In genomic region chr1:19645544-19646252, GRCh38 we compare ENCODE assay signal across 8 cellular contexts. TPM values are rescaled to one million over a fixed set of nuclear protein-coding genes. Genes with fewer than 3 reads are reported as not detected.
DNase-seq lines count a peak whose midpoint lies in the region; TF ChIP-seq lines count a peak whose summit lies in the region.

No MANE protein-coding gene starts in this region.

- H3K4me3 ChIP-seq in GM23248 (peak overlapping the region; percentile 96), right atrium auricular region (peak overlapping the region; percentile 51 to 78), sigmoid colon (peak overlapping the region; percentile 75 to 89 (median 84))

- H3K9me3 ChIP-seq in GM23248 (ENCODE audit: low read depth): no peaks in the 10 kb centered on the region
- no peaks in the 10 kb centered on the region for H3K9me3 ChIP-seq in right atrium auricular region
- no peaks in the 10 kb centered on the region for H3K9me3 ChIP-seq in sigmoid colon

- H3K4me2 ChIP-seq in GM23248 (ENCODE audit: unreplicated experiment): peak overlapping the region; percentile 91

- peaks cover 33% of the 10 kb centered on the region for H3K4me1 Mint-ChIP-seq in activated T-helper 1 cell treated with anti-CD3 and anti-CD28 coated beads, Interleukin-12 subunit alpha, Interleukin-12 subunit beta, Interleukin-2, Interleukin-4 antibody, amounts not matched to agents 30 ng/mL and 10 ng/mL and 1 ng/mL, durations not matched to agents 14 hours and 24 hours and 36 hours (ENCODE audit: low read depth)

- H3K4me3 Mint-ChIP-seq in activated T-helper 1 cell treated with anti-CD3 and anti-CD28 coated beads, Interleukin-12 subunit alpha, Interleukin-12 subunit beta, Interleukin-2, Interleukin-4 antibody, amounts not matched to agents 30 ng/mL and 10 ng/mL and 1 ng/mL, durations not matched to agents 14 hours and 24 hours and 36 hours: peak overlapping the region; percentile 94

- 6 to 8% methylated on average over 23 to 24 of the region's 24 CpGs for WGBS in GM23248 (ENCODE audit: low coverage in 1 of 2, low lambda C conversion rate in 2 of 2, missing lambda C conversion rate in 2 of 2), 2 experiments
- WGBS in sigmoid colon, 2 donors: 10 to 43% methylated on average over 24 of the region's 24 CpGs

- H3K9me2 ChIP-seq in GM23248 (ENCODE audit: insufficient read depth): no peaks in the 10 kb centered on the region

- peak overlapping the region; percentile 67; the same call in 1 of the 2 replicates for H2AFZ ChIP-seq in GM23248

- no peaks in the 10 kb centered on the region for H3K27me3 ChIP-seq in GM23248 (replicated peaks; ENCODE audit: insufficient read depth)
- H3K27me3 ChIP-seq in right atrium auricular region: no peaks in the 10 kb centered on the region
- H3K27me3 ChIP-seq in sigmoid colon: no peaks in the 10 kb centered on the region

- H3K36me3 Mint-ChIP-seq in activated T-helper 1 cell treated with anti-CD3 and anti-CD28 coated beads, Interleukin-12 subunit alpha, Interleukin-12 subunit beta, Interleukin-2, Interleukin-4 antibody, amounts not matched to agents 30 ng/mL and 10 ng/mL and 1 ng/mL, durations not matched to agents 14 hours and 24 hours and 36 hours (ENCODE audit: low read depth): no peaks in the 10 kb centered on the region

- DNase-seq in GM23248 (peak; percentile 71), right atrium auricular region (ENCODE audit: low spot score) (no peak), sigmoid colon (no peak), ACHN (no peak), AML-193 (lab: John Stamatoyannopoulos, UW) (no peak), NCI-H2227 treated with DMSO at 0.1 percent for 48 hours (lab: John Stamatoyannopoulos, UW) (no peak), NCI-H1092 (lab: John Stamatoyannopoulos, UW) (no peak)
- DNase-seq in activated T-helper 1 cell treated with anti-CD3 and anti-CD28 coated beads, Interleukin-12 subunit alpha, Interleukin-12 subunit beta, Interleukin-2, Interleukin-4 antibody, amounts not matched to agents 30 ng/mL and 10 ng/mL and 1 ng/mL, durations not matched to agents 14 hours and 24 hours and 36 hours (ENCODE audit: low spot score): no peak

- in situ Hi-C loops in GM23248 (cut with MboI) (loop anchor here (5.0 to 10.0 kb wide), 2 partner anchors 158 to 251 kb away; partner anchors contain the start of gene CAPZB), ACHN (cut with HindIII; ENCODE audit: low pct_ligation_motif_present, low pct_unique_long_range_greater_than_20kb, low sequenced_read_pairs) (no loop called here)

- no peaks in the 10 kb centered on the region for H4K20me1 ChIP-seq in GM23248 (ENCODE audit: insufficient read depth)

- no peak for TF ChIP-seq EP300 in sigmoid colon (IDR thresholded peaks at IDR 0.05)

- H3F3A ChIP-seq in GM23248 (ENCODE audit: insufficient read depth): peaks cover 24% of the 10 kb centered on the region

- H3K4me1 ChIP-seq in GM23248 (ENCODE audit: insufficient read depth): peaks cover 28% of the 10 kb centered on the region
- H3K4me1 ChIP-seq in right atrium auricular region: peaks cover 0 to 64% of the 10 kb centered on the region in 2 donors
- peaks cover 0 to 65% (median 51%) of the 10 kb centered on the region in 4 donors for H3K4me1 ChIP-seq in sigmoid colon

- H3K9me3 Mint-ChIP-seq in activated T-helper 1 cell treated with anti-CD3 and anti-CD28 coated beads, Interleukin-12 subunit alpha, Interleukin-12 subunit beta, Interleukin-2, Interleukin-4 antibody, amounts not matched to agents 30 ng/mL and 10 ng/mL and 1 ng/mL, durations not matched to agents 14 hours and 24 hours and 36 hours: no peaks in the 10 kb centered on the region

- H3K36me3 ChIP-seq in GM23248 (ENCODE audit: low read depth) (no peaks in the 10 kb centered on the region), right atrium auricular region (no peaks in the 10 kb centered on the region), sigmoid colon (no peaks in the 10 kb centered on the region)

- peak overlapping the region; percentile 90 for H3K9ac ChIP-seq in GM23248

- peak overlapping the region; percentile 53 for H3K27ac ChIP-seq in GM23248
- H3K27ac ChIP-seq in right atrium auricular region: peak overlapping the region; percentile 81 to 92
- peak overlapping the region; percentile 93 to 97 (median 94) for H3K27ac ChIP-seq in sigmoid colon

- peaks cover 24% of the 10 kb centered on the region for H3K27me3 Mint-ChIP-seq in activated T-helper 1 cell treated with anti-CD3 and anti-CD28 coated beads, Interleukin-12 subunit alpha, Interleukin-12 subunit beta, Interleukin-2, Interleukin-4 antibody, amounts not matched to agents 30 ng/mL and 10 ng/mL and 1 ng/mL, durations not matched to agents 14 hours and 24 hours and 36 hours (ENCODE audit: insufficient read depth)

- intact Hi-C loops in activated T-helper 1 cell treated with anti-CD3 and anti-CD28 coated beads, Interleukin-12 subunit alpha, Interleukin-12 subunit beta, Interleukin-2, Interleukin-4 antibody, amounts not matched to agents 30 ng/mL and 10 ng/mL and 1 ng/mL, durations not matched to agents 14 hours and 24 hours and 36 hours (cut with micrococcal nuclease): loop anchor here (2.0 kb wide), 2 partner anchors 39 to 255 kb away; no protein-coding TSS in a partner anchor
- intact Hi-C loops in sigmoid colon (cut with DNase I): loop anchor here (2.0 to 5.0 kb wide), 2 partner anchors 161 to 393 kb away; partner anchors contain the start of genes CAPZB, EMC1 and MRTO4

- peaks cover 69% of the 10 kb centered on the region for H3K79me2 ChIP-seq in GM23248 (ENCODE audit: insufficient read depth)

- no peak for TF ChIP-seq POLR2A in sigmoid colon (IDR thresholded peaks at IDR 0.05)

- peak overlapping the region; percentile 52 for H3K27ac Mint-ChIP-seq in activated T-helper 1 cell treated with anti-CD3 and anti-CD28 coated beads, Interleukin-12 subunit alpha, Interleukin-12 subunit beta, Interleukin-2, Interleukin-4 antibody, amounts not matched to agents 30 ng/mL and 10 ng/mL and 1 ng/mL, durations not matched to agents 14 hours and 24 hours and 36 hours

- TF ChIP-seq CTCF in right atrium auricular region (IDR thresholded peaks at IDR 0.05) (no peak), sigmoid colon (IDR thresholded peaks at IDR 0.05) (no peak)

RNA-seq across cellular contexts. Expression of gene NBL1, which starts 1.6 kb away (rescaled TPM):
- 201 and 290 TPM in 2 replicates for total RNA-seq in GM23248 (2014; rRNA removed; shearing (Covaris generic))
- 239 and 259 TPM in 2 replicates for polyA plus RNA-seq in GM23248 (2016; fragmentation: Nextera tagmentation; extraction: Ambion mirVana)
- 53.0 and 55.5 TPM in 2 replicates for total RNA-seq in activated T-helper 1 cell treated with anti-CD3 and anti-CD28 coated beads, Interleukin-12 subunit alpha, Interleukin-12 subunit beta, Interleukin-2, Interleukin-4 antibody, amounts not matched to agents 30 ng/mL and 10 ng/mL and 1 ng/mL, durations not matched to agents 14 hours and 24 hours and 36 hours
- 10 to 100 TPM; 19.5 to 57.2 TPM for total RNA-seq in right atrium auricular region
- 100 to 1,000 TPM in 2 of 4 donors, 10 to 100 TPM in 2; 64.1 to 128 (median 87.6) TPM for total RNA-seq in sigmoid colon
- polyA plus RNA-seq in sigmoid colon: 100 to 1,000 TPM; 245 to 394 (median 260) TPM

RNA-seq across cellular contexts. Expression of gene HTR6, which starts 19.0 kb away (rescaled TPM):
- total RNA-seq in GM23248 (2014; rRNA removed; shearing (Covaris generic)): not detected in 2 replicates
- polyA plus RNA-seq in GM23248 (2016; fragmentation: Nextera tagmentation; extraction: Ambion mirVana) (0.09 TPM in 1 of 2 replicates, not detected in the other), sigmoid colon (under 1 TPM in 1 of 3 donors, not detected in 2; 0.15 TPM)
- total RNA-seq in activated T-helper 1 cell treated with anti-CD3 and anti-CD28 coated beads, Interleukin-12 subunit alpha, Interleukin-12 subunit beta, Interleukin-2, Interleukin-4 antibody, amounts not matched to agents 30 ng/mL and 10 ng/mL and 1 ng/mL, durations not matched to agents 14 hours and 24 hours and 36 hours: not detected in 2 replicates
- total RNA-seq in right atrium auricular region (not detected), sigmoid colon (not detected)
